Comparison of ENCODE assay signal across 32 cellular contexts in genomic region chr12:56413392-56413791, GRCh38. TPM values are rescaled to one million over a fixed set of nuclear protein-coding genes. Genes with fewer than 3 reads are reported as not detected.
DNase-seq lines count a peak whose midpoint lies in the region; ATAC-seq and TF ChIP-seq lines count a peak whose summit lies in the region.
"Had no signal": no experiment of that assay in that cellular context is flagged by ENCODE, and none has a peak within 500 bp of the region (broad histone marks: within the 10 kb centered on the region; RNA-seq: fewer than 3 reads in every experiment).

No MANE protein-coding gene starts in this region.

- DNase-seq in stimulated activated naive CD8-positive, alpha-beta T cell treated with anti-CD3 and anti-CD28 coated beads, Interleukin-15, amount 100 ng/mL, for 72 hours, result no peak
- DNase-seq in stimulated activated naive CD8-positive, alpha-beta T cell treated with anti-CD3 and anti-CD28 coated beads, Interleukin-15, Interleukin-2, amounts not matched to agents 100 U/mL and 50 U/mL, for 24 hours, result no peak
- DNase-seq in body of pancreas, result peak; percentile 55 to 87 (median 74)
- no peak for DNase-seq in upper lobe of right lung
- DNase-seq in spleen, result no peak
- DNase-seq in dorsolateral prefrontal cortex, result no peak
- DNase-seq: activated CD8-positive, alpha-beta T cell treated with anti-CD3 and anti-CD28 coated beads for 36 hours; anterior cingulate cortex; Caco-2; colonic mucosa; effector memory CD4-positive, alpha-beta T cell; erythroblast; kidney glomerular epithelial cell; mucosa of descending colon; NCI-H1092 treated with DMSO at 0.1 percent for 48 hours; NCI-H187 treated with DMSO at 0.1 percent for 48 hours; NCI-H526 treated with DMSO at 0.1 percent for 48 hours; right cardiac atrium; SK-N-SH; stimulated activated CD4-positive, alpha-beta T cell treated with anti-CD3 and anti-CD28 coated beads, Interleukin-4, amount 100 ng/mL, for 24 hours had no signal

- no peaks in the 10 kb centered on the region for H3K4me1 Mint-ChIP-seq in stimulated activated naive CD8-positive, alpha-beta T cell treated with anti-CD3 and anti-CD28 coated beads, Interleukin-15, amount 100 ng/mL, for 72 hours
- H3K4me1 Mint-ChIP-seq: nephron; stimulated activated effector memory CD8-positive, alpha-beta T cell treated with anti-CD3 and anti-CD28 coated beads, Interleukin-12 subunit alpha, Interleukin-12 subunit beta, amount 100 ng/mL, for 72 hours had no signal

- no peaks in the 10 kb centered on the region for H3K27me3 Mint-ChIP-seq in stimulated activated naive CD8-positive, alpha-beta T cell treated with anti-CD3 and anti-CD28 coated beads, Interleukin-15, amount 100 ng/mL, for 72 hours
- H3K27me3 Mint-ChIP-seq: activated CD8-positive, alpha-beta T cell treated with anti-CD3 and anti-CD28 coated beads for 36 hours; activated naive CD8-positive, alpha-beta T cell had no signal

- no peaks in the 10 kb centered on the region for H3K9me3 Mint-ChIP-seq in stimulated activated naive CD8-positive, alpha-beta T cell treated with anti-CD3 and anti-CD28 coated beads, Interleukin-15, amount 100 ng/mL, for 72 hours
- H3K9me3 Mint-ChIP-seq: activated CD8-positive, alpha-beta T cell treated with anti-CD3 and anti-CD28 coated beads for 36 hours; activated T-helper 2 cell treated with anti-CD3 and anti-CD28 coated beads, Interferon-gamma antibody, Interleukin-2, Interleukin-4, amounts not matched to agents 10 μg/mL and 5 μg/mL and 100 μg/mL, durations not matched to agents 14 hours and 24 hours and 36 hours; nephron; stimulated activated effector memory CD8-positive, alpha-beta T cell treated with anti-CD3 and anti-CD28 coated beads, Interleukin-12 subunit alpha, Interleukin-12 subunit beta, amount 100 ng/mL, for 72 hours; T-helper 1 cell treated with Interleukin-12 subunit alpha and Interleukin-12 subunit beta and Interleukin-4 antibody, amounts not matched to agents 30 μg/mL and 1 μg/mL, for 36 hours had no signal

- H3K4me1 ChIP-seq in body of pancreas (peaks cover 17% of the 10 kb centered on the region), upper lobe of right lung (no peaks in the 10 kb centered on the region), spleen (no peaks in the 10 kb centered on the region)
- H3K4me1 ChIP-seq: BLaER1 treated with 17β-estradiol and CSF1 and Interleukin-3, amounts not matched to agents 10 nM and 100 nM; Caco-2; colonic mucosa; parathyroid adenoma had no signal

- H3K27ac Mint-ChIP-seq in stimulated activated naive CD8-positive, alpha-beta T cell treated with anti-CD3 and anti-CD28 coated beads, Interleukin-15, amount 100 ng/mL, for 72 hours, result no peak overlapping the region
- H3K27ac Mint-ChIP-seq: activated CD8-positive, alpha-beta T cell treated with anti-CD3 and anti-CD28 coated beads for 36 hours; activated naive CD8-positive, alpha-beta T cell; activated T-helper 2 cell treated with anti-CD3 and anti-CD28 coated beads, Interferon-gamma antibody, Interleukin-2, Interleukin-4, amounts not matched to agents 10 μg/mL and 5 μg/mL and 100 μg/mL, durations not matched to agents 14 hours and 24 hours and 36 hours; nephron; stimulated activated effector memory CD8-positive, alpha-beta T cell treated with anti-CD3 and anti-CD28 coated beads, Interleukin-12 subunit alpha, Interleukin-12 subunit beta, amount 100 ng/mL, for 72 hours; T-helper 1 cell treated with Interleukin-12 subunit alpha and Interleukin-12 subunit beta and Interleukin-4 antibody, amounts not matched to agents 30 μg/mL and 1 μg/mL, for 36 hours had no signal

- no peak for TF ChIP-seq POLR2A in body of pancreas (IDR thresholded peaks at IDR 0.05)
- TF ChIP-seq POLR2A in spleen (IDR thresholded peaks at IDR 0.05), result no peak

- H3K4me3 ChIP-seq in body of pancreas, result no peak overlapping the region
- H3K4me3 ChIP-seq in upper lobe of right lung, result no peak overlapping the region
- no peak overlapping the region for H3K4me3 ChIP-seq in spleen
- H3K4me3 ChIP-seq in dorsolateral prefrontal cortex, result no peak overlapping the region
- H3K4me3 ChIP-seq: BLaER1 treated with 17β-estradiol and CSF1 and Interleukin-3, amounts not matched to agents 10 nM and 100 nM; cardiac muscle cell; colonic mucosa; mucosa of descending colon had no signal

- 59 to 100% methylated on average over 2 to 7 of the region's 7 CpGs for WGBS in body of pancreas, 2 donors
- 84 to 98% (median 93%) methylated on average over 3 to 7 of the region's 7 CpGs for WGBS in spleen, 5 donors

- ATAC-seq in stimulated activated naive CD8-positive, alpha-beta T cell treated with anti-CD3 and anti-CD28 coated beads, Interleukin-15, amount 100 ng/mL, for 72 hours, result peak; percentile 15
- ATAC-seq in stimulated activated naive CD8-positive, alpha-beta T cell treated with anti-CD3 and anti-CD28 coated beads, Interleukin-15, Interleukin-2, amounts not matched to agents 100 U/mL and 50 U/mL, for 24 hours, result no peak
- ATAC-seq in body of pancreas, result peak; percentile 78
- ATAC-seq in upper lobe of right lung, result peak; percentile 39
- ATAC-seq: activated CD8-positive, alpha-beta T cell treated with anti-CD3 and anti-CD28 coated beads for 36 hours; mucosa of descending colon; stimulated activated effector memory CD8-positive, alpha-beta T cell treated with anti-CD3 and anti-CD28 coated beads, Interleukin-12 subunit alpha, Interleukin-12 subunit beta, amount 100 ng/mL, for 72 hours had no signal

- H3K27me3 ChIP-seq in body of pancreas, result no peaks in the 10 kb centered on the region
- no peaks in the 10 kb centered on the region for H3K27me3 ChIP-seq in upper lobe of right lung
- H3K27me3 ChIP-seq in spleen (replicated peaks in 1 of 7), result no peaks in the 10 kb centered on the region
- H3K27me3 ChIP-seq in dorsolateral prefrontal cortex, result no peaks in the 10 kb centered on the region
- H3K27me3 ChIP-seq: BLaER1 treated with 17β-estradiol and CSF1 and Interleukin-3, amounts not matched to agents 10 nM and 100 nM; cardiac muscle cell; colonic mucosa had no signal

- no peaks in the 10 kb centered on the region for H3K9me3 ChIP-seq in body of pancreas
- no peaks in the 10 kb centered on the region for H3K9me3 ChIP-seq in upper lobe of right lung
- H3K9me3 ChIP-seq in spleen, result no peaks in the 10 kb centered on the region
- H3K9me3 ChIP-seq: BLaER1 treated with 17β-estradiol and CSF1 and Interleukin-3, amounts not matched to agents 10 nM and 100 nM; Caco-2; colonic mucosa; mucosa of descending colon; SK-N-SH had no signal

- no peak overlapping the region for H3K4me3 Mint-ChIP-seq in stimulated activated naive CD8-positive, alpha-beta T cell treated with anti-CD3 and anti-CD28 coated beads, Interleukin-15, amount 100 ng/mL, for 72 hours
- H3K4me3 Mint-ChIP-seq: activated CD8-positive, alpha-beta T cell treated with anti-CD3 and anti-CD28 coated beads for 36 hours; activated naive CD8-positive, alpha-beta T cell; nephron; stimulated activated effector memory CD8-positive, alpha-beta T cell treated with anti-CD3 and anti-CD28 coated beads, Interleukin-12 subunit alpha, Interleukin-12 subunit beta, amount 100 ng/mL, for 72 hours; T-helper 1 cell treated with Interleukin-12 subunit alpha and Interleukin-12 subunit beta and Interleukin-4 antibody, amounts not matched to agents 30 μg/mL and 1 μg/mL, for 36 hours had no signal

- H3K27ac ChIP-seq in body of pancreas (peak overlapping the region in 3 of 4 donors; percentile 49 to 61 (median 54)), upper lobe of right lung (no peak overlapping the region), spleen (no peak overlapping the region), dorsolateral prefrontal cortex (no peak overlapping the region)
- H3K27ac ChIP-seq: BLaER1 treated with 17β-estradiol and CSF1 and Interleukin-3, amounts not matched to agents 10 nM and 100 nM; cardiac muscle cell; colonic mucosa; parathyroid adenoma; RWPE1 had no signal

- TF ChIP-seq CTCF in body of pancreas (IDR thresholded peaks at IDR 0.05), result peak in 1 of 7 experiments; percentile 6
- no peak for TF ChIP-seq CTCF in upper lobe of right lung (IDR thresholded peaks at IDR 0.05)
- no peak for TF ChIP-seq CTCF in spleen (IDR thresholded peaks at IDR 0.05 in 8 of 11, conservative IDR thresholded peaks at IDR 0.05 in 3 of 11)
- TF ChIP-seq CTCF in dorsolateral prefrontal cortex (IDR thresholded peaks at IDR 0.05 in 54 of 56, conservative IDR thresholded peaks at IDR 0.05 in 2 of 56; ENCODE audit: low read depth in 1 of 56, partially characterized antibody in 56 of 56), result no peak

- H3K36me3 ChIP-seq in body of pancreas (replicated peaks in 1 of 2; ENCODE audit: insufficient read depth in 1 of 2, low read depth in 2 of 2) (no peaks in the 10 kb centered on the region), upper lobe of right lung (peaks cover 10% of the 10 kb centered on the region), spleen (peaks cover 0 to 48% (median 12%) of the 10 kb centered on the region in 6 donors)
- H3K36me3 ChIP-seq: cardiac muscle cell, colonic mucosa had no signal

- intact Hi-C loops in body of pancreas (cut with DNase I), result no loop called here
- intact Hi-C loops in upper lobe of right lung (cut with DNase I), result no loop called here
- intact Hi-C loops in spleen (cut with DNase I; ENCODE audit: low total_unique reads), result no loop called here
- intact Hi-C loops in dorsolateral prefrontal cortex (cut with DNase I), result no loop called here

RNA-seq across cellular contexts. Expression of gene TIMELESS, which starts 35.8 kb away (rescaled TPM):
- total RNA-seq in body of pancreas (1 to 10 TPM; 4.7 to 6.9 TPM), upper lobe of right lung (9.8 TPM), spleen (10 to 100 TPM in 6 of 7 donors, 1 to 10 TPM in 1; 9.9 to 17.7 (median 13.3) TPM), dorsolateral prefrontal cortex (1 to 10 TPM; 1.8 to 8.2 (median 4.4) TPM)
- 10 to 100 TPM; 10.0 to 10.7 (median 10.5) TPM for polyA plus RNA-seq in spleen

RNA-seq across cellular contexts. Expression of gene MIP, which starts 41.1 kb away (rescaled TPM):
- not detected for total RNA-seq in body of pancreas
- total RNA-seq in upper lobe of right lung, result not detected
- total RNA-seq in spleen, result under 1 TPM in 1 of 7 donors, not detected in 6; 0.52 TPM
- polyA plus RNA-seq in spleen, result under 1 TPM in 2 of 3 donors, not detected in 1; 0.07 to 0.14 TPM
- total RNA-seq in dorsolateral prefrontal cortex, result 1 to 10 TPM in 5 of 120 experiments, under 1 TPM in 31, not detected in 84; 0.16 to 1.9 (median 0.50) TPM
- total RNA-seq: activated CD8-positive, alpha-beta T cell treated with anti-CD3 and anti-CD28 coated beads for 36 hours; activated T-helper 2 cell treated with anti-CD3 and anti-CD28 coated beads, Interferon-gamma antibody, Interleukin-2, Interleukin-4, amounts not matched to agents 10 μg/mL and 5 μg/mL and 100 μg/mL, durations not matched to agents 14 hours and 24 hours and 36 hours; Caco-2; cardiac muscle cell; colonic mucosa; mucosa of descending colon; temporal lobe had no signal
- polyA plus RNA-seq: AG04450, SK-N-SH had no signal

RNA-seq across cellular contexts. Expression of gene APOF, which starts 50.7 kb away (rescaled TPM):
- total RNA-seq in body of pancreas (not detected), upper lobe of right lung (not detected), spleen (not detected), dorsolateral prefrontal cortex (not detected)
- not detected for polyA plus RNA-seq in spleen
- total RNA-seq: activated CD8-positive, alpha-beta T cell treated with anti-CD3 and anti-CD28 coated beads for 36 hours; activated T-helper 2 cell treated with anti-CD3 and anti-CD28 coated beads, Interferon-gamma antibody, Interleukin-2, Interleukin-4, amounts not matched to agents 10 μg/mL and 5 μg/mL and 100 μg/mL, durations not matched to agents 14 hours and 24 hours and 36 hours; cardiac muscle cell; lung microvascular endothelial cell; mucosa of descending colon; right cardiac atrium; temporal lobe had no signal
- polyA plus RNA-seq: AG04450, cardiac muscle cell, right cardiac atrium, SK-N-SH had no signal

RNA-seq across cellular contexts. Expression of gene STAT2, which starts 53.5 kb away (rescaled TPM):
- total RNA-seq in body of pancreas (100 to 1,000 TPM in 1 of 2 donors, 10 to 100 TPM in 1; 65.4 to 106 TPM), upper lobe of right lung (199 TPM), spleen (100 to 1,000 TPM; 219 to 262 (median 233) TPM), dorsolateral prefrontal cortex (100 to 1,000 TPM in 119 of 120 experiments, 10 to 100 TPM in 1; 94.6 to 278 (median 154) TPM)
- 10 to 100 TPM; 41.5 to 89.7 (median 71.7) TPM for polyA plus RNA-seq in spleen

RNA-seq across cellular contexts. Expression of gene SPRYD4, which starts 55.0 kb away (rescaled TPM):
- total RNA-seq in body of pancreas (1 to 10 TPM; 1.6 to 2.1 TPM), upper lobe of right lung (3.2 TPM), spleen (1 to 10 TPM; 2.8 to 4.9 (median 4.2) TPM), dorsolateral prefrontal cortex (1 to 10 TPM; 1.7 to 4.8 (median 2.6) TPM)
- polyA plus RNA-seq in spleen, result 1 to 10 TPM; 1.4 to 2.5 (median 1.8) TPM

Comparison
In these comparisons a context has a peak if more than half of its experiments do, and no peak if none do; other contexts are left out.
1. DNase-seq: peak in body of pancreas (4 of 4); none in stimulated activated naive CD8-positive, alpha-beta T cell treated with anti-CD3 and anti-CD28 coated beads, Interleukin-15, amount 100 ng/mL, for 72 hours (0 of 2), stimulated activated naive CD8-positive, alpha-beta T cell treated with anti-CD3 and anti-CD28 coated beads, Interleukin-15, Interleukin-2, amounts not matched to agents 100 U/mL and 50 U/mL, for 24 hours (single experiment), upper lobe of right lung (single experiment), spleen (single experiment) and dorsolateral prefrontal cortex (0 of 10).
2. H3K27ac ChIP-seq: peak in body of pancreas (3 of 4); none in upper lobe of right lung (single experiment), spleen (0 of 8) and dorsolateral prefrontal cortex (0 of 59).